ENCODE assay signal across 21 cellular contexts in the genomic region with DNA sequence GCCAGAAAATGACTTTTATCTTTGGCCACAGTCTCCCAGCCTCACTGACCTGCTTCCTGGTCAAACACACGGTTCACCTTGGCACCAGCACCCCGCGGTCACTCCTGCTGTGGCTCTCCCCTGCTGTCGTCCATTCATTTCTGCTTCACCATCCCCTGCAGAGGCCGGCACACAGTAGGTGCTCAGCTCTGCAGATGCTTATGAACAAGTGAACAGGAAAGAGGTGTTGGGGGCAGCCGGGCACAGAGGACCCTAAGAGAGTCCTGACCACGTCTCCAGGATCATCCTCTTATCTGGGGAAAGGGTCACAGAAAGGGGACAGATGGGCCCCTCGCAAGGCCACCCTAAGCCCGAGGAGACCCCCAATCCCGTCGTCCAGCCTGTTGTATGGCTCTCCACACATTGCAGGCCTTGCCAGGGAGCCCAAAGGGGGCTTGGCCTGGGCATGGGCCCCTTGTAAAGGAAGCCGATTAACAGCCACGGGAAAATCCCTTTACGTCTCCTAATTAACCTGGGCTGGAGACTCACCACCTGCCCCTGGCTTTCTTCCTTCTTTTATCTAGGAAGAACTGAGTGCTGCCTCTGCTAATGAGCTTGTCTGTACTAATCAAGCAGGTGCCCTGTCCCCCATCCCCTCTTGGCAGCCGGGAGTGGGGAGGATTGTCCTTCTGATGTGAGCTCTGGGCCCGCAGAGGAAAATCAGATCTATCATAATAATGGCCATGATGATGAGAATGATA. TPM values are rescaled to one million over a fixed set of nuclear protein-coding genes. Genes with fewer than 3 reads are reported as not detected.
DNase-seq lines count a peak whose midpoint lies in the region; ATAC-seq, FAIRE-seq and TF ChIP-seq lines count a peak whose summit lies in the region.
"Had no signal": no experiment of that assay in that cellular context is flagged by ENCODE, and none has a peak within 500 bp of the region (broad histone marks: within the 10 kb centered on the region; RNA-seq: fewer than 3 reads in every experiment).

No MANE protein-coding gene starts in this region.

- H3K4me3 ChIP-seq in NT2/D1 (ENCODE audit: insufficient read length, low read depth) (no peak overlapping the region), stomach (no peak overlapping the region), uterus (no peak overlapping the region), small intestine (ENCODE audit: low read depth in 1 of 2, low read length in 2 of 2) (no peak overlapping the region)
- H3K4me3 ChIP-seq: suprapubic skin had no signal

- peaks cover 53% of the 10 kb centered on the region for H3K27me3 ChIP-seq in NT2/D1 (ENCODE audit: insufficient read depth, insufficient read length)
- peaks cover 0 to 86% (median 37%) of the 10 kb centered on the region in 3 donors for H3K27me3 ChIP-seq in stomach
- peaks cover 0 to 16% of the 10 kb centered on the region in 2 donors for H3K27me3 ChIP-seq in uterus
- peaks cover 9 to 36% of the 10 kb centered on the region in 2 donors for H3K27me3 ChIP-seq in small intestine (ENCODE audit: control insufficient read depth in 2 of 2, insufficient read depth in 2 of 2, low read length in 2 of 2)

- H3K4me3 Mint-ChIP-seq in activated naive CD8-positive, alpha-beta T cell: peak overlapping the region; percentile 51
- no peak overlapping the region for H3K4me3 Mint-ChIP-seq in activated naive CD8-positive, alpha-beta T cell treated with anti-CD3 and anti-CD28 coated beads for 36 hours
- peak overlapping the region; percentile 83 for H3K4me3 Mint-ChIP-seq in glutamatergic neuron (ENCODE audit: unreplicated experiment)
- H3K4me3 Mint-ChIP-seq: dendritic cell treated with granulocyte-macrophage colony-stimulating factor and Interleukin-4, amounts not matched to agents 40 ng/mL and 50 ng/mL, for 4 days had no signal

- peaks cover 40% of the 10 kb centered on the region for H3K27me3 Mint-ChIP-seq in activated naive CD8-positive, alpha-beta T cell
- H3K27me3 Mint-ChIP-seq in activated naive CD8-positive, alpha-beta T cell treated with anti-CD3 and anti-CD28 coated beads for 36 hours: peaks cover 71% of the 10 kb centered on the region
- peaks cover 21% of the 10 kb centered on the region for H3K27me3 Mint-ChIP-seq in glutamatergic neuron (ENCODE audit: unreplicated experiment)

- peaks cover 16% of the 10 kb centered on the region for H3K4me1 Mint-ChIP-seq in activated naive CD8-positive, alpha-beta T cell (ENCODE audit: low read depth)
- H3K4me1 Mint-ChIP-seq in activated naive CD8-positive, alpha-beta T cell treated with anti-CD3 and anti-CD28 coated beads for 36 hours: peaks cover 3% of the 10 kb centered on the region
- peaks cover 12% of the 10 kb centered on the region for H3K4me1 Mint-ChIP-seq in glutamatergic neuron (ENCODE audit: low read depth, unreplicated experiment)

- peaks cover 13% of the 10 kb centered on the region for H3K4me1 ChIP-seq in NT2/D1 (ENCODE audit: insufficient read depth, insufficient read length)
- peaks cover 30 to 51% (median 44%) of the 10 kb centered on the region in 4 donors for H3K4me1 ChIP-seq in stomach
- peaks cover 0 to 13% of the 10 kb centered on the region in 2 donors for H3K4me1 ChIP-seq in uterus
- no peaks in the 10 kb centered on the region for H3K4me1 ChIP-seq in small intestine (ENCODE audit: control insufficient read depth in 2 of 2, insufficient read depth in 1 of 2, low read depth in 1 of 2, low read length in 1 of 2)

- no peak for FAIRE-seq in small intestine (lab: Jason Lieb, UNC)
- FAIRE-seq: H54 had no signal

- H3K27ac ChIP-seq in stomach (no peak overlapping the region), uterus (no peak overlapping the region), small intestine (ENCODE audit: low read depth in 1 of 2, low read length in 1 of 2) (no peak overlapping the region)
- H3K27ac ChIP-seq: suprapubic skin had no signal

- ATAC-seq in HG03097 (IDR thresholded peaks at IDR 0.05; ENCODE audit: low FRiP score, unreplicated experiment): no peak

- no peak for TF ChIP-seq EP300 in stomach (IDR thresholded peaks at IDR 0.05)

- intact Hi-C loops in stomach (cut with DNase I; ENCODE audit: low total_unique reads) (loop anchor here (10.0 kb wide), 1 partner anchor 1690 kb away; no protein-coding TSS in a partner anchor), uterus (cut with DNase I; ENCODE audit: low total_unique reads) (no loop called here)

- DNase-seq in activated naive CD8-positive, alpha-beta T cell treated with anti-CD3 and anti-CD28 coated beads for 36 hours: no peak
- DNase-seq in NT2/D1 (ENCODE audit: low read depth, low spot score): no peak
- no peak for DNase-seq in glutamatergic neuron
- DNase-seq in stomach: peak; percentile 41
- DNase-seq in uterus: no peak
- no peak for DNase-seq in small intestine
- DNase-seq: ACHN; activated CD4-positive, CD25-positive, alpha-beta regulatory T cell treated with anti-CD3 and anti-CD28 coated beads, Interleukin-2, amount 50 U/mL, for 72 hours; activated gamma-delta T cell treated with Interleukin-2 at 50 U/mL for 16 hours; activated T-cell treated with anti-CD3 and anti-CD28 coated beads, Interleukin-2, amount 50 U/mL, for 1 hour; Calu3; EL; naive B cell; NCI-H1048; NCI-H2081; stimulated activated CD4-positive, alpha-beta T cell treated with anti-CD3 and anti-CD28 coated beads, Interleukin-1b, Interleukin-23, amount 100 ng/mL, for 48 hours had no signal

- no peaks in the 10 kb centered on the region for H3K9me3 Mint-ChIP-seq in activated naive CD8-positive, alpha-beta T cell (ENCODE audit: low read depth)
- H3K9me3 Mint-ChIP-seq in activated naive CD8-positive, alpha-beta T cell treated with anti-CD3 and anti-CD28 coated beads for 36 hours: no peaks in the 10 kb centered on the region
- H3K9me3 Mint-ChIP-seq in glutamatergic neuron (ENCODE audit: unreplicated experiment): peaks cover 2% of the 10 kb centered on the region
- H3K9me3 Mint-ChIP-seq: dendritic cell treated with granulocyte-macrophage colony-stimulating factor and Interleukin-4, amounts not matched to agents 40 ng/mL and 50 ng/mL, for 4 days had no signal

- TF ChIP-seq CTCF in glutamatergic neuron (IDR thresholded peaks at IDR 0.05; ENCODE audit: partially characterized antibody, unreplicated experiment) (no peak), stomach (IDR thresholded peaks at IDR 0.05) (no peak), uterus (IDR thresholded peaks at IDR 0.05) (no peak)

- H3K27ac Mint-ChIP-seq in activated naive CD8-positive, alpha-beta T cell: no peak overlapping the region
- no peak overlapping the region for H3K27ac Mint-ChIP-seq in activated naive CD8-positive, alpha-beta T cell treated with anti-CD3 and anti-CD28 coated beads for 36 hours
- no peak overlapping the region for H3K27ac Mint-ChIP-seq in glutamatergic neuron (ENCODE audit: unreplicated experiment)
- H3K27ac Mint-ChIP-seq: dendritic cell treated with granulocyte-macrophage colony-stimulating factor and Interleukin-4, amounts not matched to agents 40 ng/mL and 50 ng/mL, for 4 days; naive B cell had no signal

- peak overlapping the region; percentile 43 for H3K9ac ChIP-seq in NT2/D1 (ENCODE audit: insufficient read length, low read depth)

- no peaks in the 10 kb centered on the region for H3K36me3 Mint-ChIP-seq in activated naive CD8-positive, alpha-beta T cell
- no peaks in the 10 kb centered on the region for H3K36me3 Mint-ChIP-seq in activated naive CD8-positive, alpha-beta T cell treated with anti-CD3 and anti-CD28 coated beads for 36 hours
- H3K36me3 Mint-ChIP-seq in glutamatergic neuron (ENCODE audit: unreplicated experiment): no peaks in the 10 kb centered on the region
- H3K36me3 Mint-ChIP-seq: naive B cell had no signal

- TF ChIP-seq POLR2A in stomach (IDR thresholded peaks at IDR 0.05) (no peak), uterus (IDR thresholded peaks at IDR 0.05) (no peak)

- H3K9me3 ChIP-seq in NT2/D1 (ENCODE audit: insufficient read depth, low read length): no peaks in the 10 kb centered on the region
- no peaks in the 10 kb centered on the region for H3K9me3 ChIP-seq in stomach
- H3K9me3 ChIP-seq in uterus: no peaks in the 10 kb centered on the region
- no peaks in the 10 kb centered on the region for H3K9me3 ChIP-seq in small intestine (ENCODE audit: control insufficient read depth, low read depth)
- H3K9me3 ChIP-seq: suprapubic skin had no signal

- H3K36me3 ChIP-seq in NT2/D1 (ENCODE audit: insufficient read depth, insufficient read length, low read length) (no peaks in the 10 kb centered on the region), stomach (no peaks in the 10 kb centered on the region), uterus (no peaks in the 10 kb centered on the region), small intestine (ENCODE audit: control insufficient read depth in 2 of 2, insufficient read depth in 2 of 2, low read length in 2 of 2) (no peaks in the 10 kb centered on the region)
- H3K36me3 ChIP-seq: suprapubic skin had no signal

- 22 to 45% (median 28%) methylated on average over 16 of the region's 16 CpGs for WGBS in stomach, 5 donors
- WGBS in small intestine, 3 donors: 14 to 29% (median 25%) methylated on average over 16 of the region's 16 CpGs

RNA-seq across cellular contexts. Expression of gene TMEM132B, which starts 1.8 kb away (rescaled TPM):
- total RNA-seq in activated naive CD8-positive, alpha-beta T cell treated with anti-CD3 and anti-CD28 coated beads for 36 hours: not detected
- 30.5 TPM for total RNA-seq in glutamatergic neuron (ENCODE audit: unreplicated experiment)
- 1 to 10 TPM in 2 of 5 donors, under 1 TPM in 2, not detected in 1; under 0.01 to 3.1 (median 0.95) TPM for total RNA-seq in stomach
- polyA plus RNA-seq in stomach: under 1 TPM; 0.12 to 0.35 (median 0.15) TPM
- 1 to 10 TPM in 2 of 4 donors, under 1 TPM in 1, not detected in 1; 0.29 to 3.3 (median 2.0) TPM for total RNA-seq in uterus
- under 1 TPM in 1 of 3 donors, not detected in 2; 0.63 TPM for polyA plus RNA-seq in small intestine
